9 cellular contexts compared by ENCODE assay signal in the genomic region with DNA sequence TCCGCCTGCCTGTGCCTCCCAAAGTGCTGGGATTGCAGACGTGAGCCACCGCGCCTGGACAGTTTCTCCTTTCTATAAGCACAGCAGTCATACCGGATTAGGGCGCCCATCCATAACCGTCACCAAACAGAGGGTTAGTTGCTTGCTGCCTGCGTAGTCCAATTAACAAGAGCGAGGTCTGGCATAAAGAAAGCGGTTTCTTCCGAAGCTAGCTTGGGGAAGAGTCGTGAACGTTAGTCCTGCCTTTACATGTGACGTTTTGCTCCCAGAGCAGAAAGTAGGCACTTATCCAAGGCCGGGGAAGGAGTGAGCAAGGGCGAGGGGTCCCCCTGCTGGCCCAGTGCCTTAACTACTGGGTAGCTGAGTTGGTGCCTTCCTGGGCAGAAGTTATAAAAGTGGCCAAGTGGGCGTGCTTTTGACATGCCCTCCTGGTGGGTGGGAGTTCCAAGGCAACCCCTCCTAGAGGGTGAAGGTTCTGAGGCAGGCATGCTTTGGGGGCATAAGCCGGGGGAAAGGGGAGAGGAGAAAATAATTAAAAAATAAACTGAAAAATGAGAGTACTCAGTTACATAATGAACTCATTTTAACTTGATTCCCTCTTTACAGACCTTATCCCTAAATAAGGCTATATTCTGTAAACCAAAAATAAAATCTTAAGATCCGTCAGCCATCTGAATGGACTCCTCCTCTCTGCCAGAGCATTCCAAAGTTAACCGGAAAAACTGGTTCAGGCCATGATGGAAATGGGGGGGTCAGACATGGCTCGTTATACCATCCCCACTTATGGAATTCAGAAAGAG.
DNase-seq lines count a peak whose midpoint lies in the region; ATAC-seq, FAIRE-seq and TF ChIP-seq lines count a peak whose summit lies in the region.
"Had no signal": no experiment of that assay in that cellular context is flagged by ENCODE, and none has a peak within 500 bp of the region (broad histone marks: within the 10 kb centered on the region; RNA-seq: fewer than 3 reads in every experiment).

No MANE protein-coding gene starts in this region.

- FAIRE-seq in astrocyte (lab: Jason Lieb, UNC) = peak; percentile 74

- H3K4me1 ChIP-seq in Caco-2 (peaks cover 14% of the 10 kb centered on the region), astrocyte (ENCODE audit: insufficient read depth, low read length) (peaks cover 16% of the 10 kb centered on the region)

- no peaks in the 10 kb centered on the region for H3K9me3 Mint-ChIP-seq in Caco-2 (ENCODE audit: unreplicated experiment)
- no peaks in the 10 kb centered on the region for H3K9me3 Mint-ChIP-seq in T-helper 2 cell treated with Interferon-gamma antibody and Interleukin-4, amounts not matched to agents 5 μg/mL and 100 μg/mL, for 36 hours
- no peaks in the 10 kb centered on the region for H3K9me3 Mint-ChIP-seq in astrocyte (ENCODE audit: unreplicated experiment)

- H3K27ac Mint-ChIP-seq in Caco-2 (ENCODE audit: unreplicated experiment) (no peak overlapping the region), astrocyte (ENCODE audit: unreplicated experiment) (no peak overlapping the region)
- no peak overlapping the region for H3K27ac Mint-ChIP-seq in T-helper 2 cell treated with Interferon-gamma antibody and Interleukin-4, amounts not matched to agents 5 μg/mL and 100 μg/mL, for 36 hours
- H3K27ac Mint-ChIP-seq: activated naive CD8-positive, alpha-beta T cell had no signal

- peak overlapping the region; percentile 54 for H3K9ac ChIP-seq in astrocyte (ENCODE audit: low read length)

- no peaks in the 10 kb centered on the region for H3K36me3 ChIP-seq in Caco-2 (ENCODE audit: control insufficient read depth, insufficient read depth, low read length)
- H3K36me3 ChIP-seq in astrocyte (ENCODE audit: insufficient read depth, low read length) = no peaks in the 10 kb centered on the region

- H3K4me3 ChIP-seq in Caco-2 (ENCODE audit: low read depth, low read length) (no peak overlapping the region), astrocyte (ENCODE audit: insufficient read depth, low read depth, low read length) (peak overlapping the region; percentile 37), retinal pigment epithelial cell (ENCODE audit: low read length) (peak overlapping the region; percentile 49)

- H3K4me2 ChIP-seq in astrocyte (ENCODE audit: low read length) = peak overlapping the region; percentile 78

- DNase-seq in Caco-2 = peak; percentile 74 to 85
- DNase-seq in H4 (ENCODE audit: low spot score) = peak; percentile 84
- DNase-seq in NCI-H128 (lab: John Stamatoyannopoulos, UW; ENCODE audit: unreplicated experiment) = peak; percentile 52
- peak; percentile 49 for DNase-seq in T-helper 2 cell treated with Interferon-gamma antibody and Interleukin-4, amounts not matched to agents 5 μg/mL and 100 μg/mL, for 36 hours (ENCODE audit: low spot score)
- peak; percentile 70 for DNase-seq in astrocyte (ENCODE audit: low read depth)
- peak; percentile 73 for DNase-seq in hepatic stellate cell (ENCODE audit: low spot score)
- peak; percentile 79 for DNase-seq in retinal pigment epithelial cell (ENCODE audit: low read depth)

- no peaks in the 10 kb centered on the region for H3K79me2 ChIP-seq in astrocyte (ENCODE audit: insufficient read depth, low read length)

- no peak for ATAC-seq in HG03378 (IDR thresholded peaks at IDR 0.05; ENCODE audit: unreplicated experiment)

- POLR2A ChIA-PET in Caco-2 (lab: Charles Lee) = interaction anchor here (0.6 to 0.7 kb wide), 2 partner anchors 30 to 250 kb away, joined by 3 read pairs; no protein-coding TSS in a partner anchor

- no peaks in the 10 kb centered on the region for H4K20me1 ChIP-seq in astrocyte (ENCODE audit: insufficient read depth, low read length)

- H3K36me3 Mint-ChIP-seq in Caco-2 (ENCODE audit: insufficient read depth, unreplicated experiment) (no peaks in the 10 kb centered on the region), astrocyte (ENCODE audit: low read depth, unreplicated experiment) (no peaks in the 10 kb centered on the region)
- no peaks in the 10 kb centered on the region for H3K36me3 Mint-ChIP-seq in T-helper 2 cell treated with Interferon-gamma antibody and Interleukin-4, amounts not matched to agents 5 μg/mL and 100 μg/mL, for 36 hours (ENCODE audit: low read depth)

- TF ChIP-seq CTCF in Caco-2 (IDR thresholded peaks at IDR 0.05; ENCODE audit: insufficient read depth in 1 of 2, low read depth in 1 of 2, low read length in 1 of 2, severe bottlenecking in 1 of 2, unreplicated experiment in 1 of 2) = peak; percentile 89 to 94
- TF ChIP-seq CTCF in astrocyte (IDR thresholded peaks at IDR 0.05; ENCODE audit: insufficient read depth, low read depth, low read length) = peak; percentile 90
- peak; percentile 98 for TF ChIP-seq CTCF in retinal pigment epithelial cell (conservative IDR thresholded peaks at IDR 0.05; ENCODE audit: low read depth, low read length)

- H3K4me1 Mint-ChIP-seq in Caco-2 (ENCODE audit: low read depth, unreplicated experiment) (peaks cover 11% of the 10 kb centered on the region), astrocyte (ENCODE audit: low read depth, unreplicated experiment) (peaks cover 16% of the 10 kb centered on the region)
- H3K4me1 Mint-ChIP-seq in T-helper 2 cell treated with Interferon-gamma antibody and Interleukin-4, amounts not matched to agents 5 μg/mL and 100 μg/mL, for 36 hours (ENCODE audit: low read depth) = peaks cover 8% of the 10 kb centered on the region

- intact Hi-C loops in Caco-2 (cut with micrococcal nuclease; ENCODE audit: unreplicated experiment) = loop anchor here (1.0 to 5.0 kb wide), 5 partner anchors 13 to 724 kb away; no protein-coding TSS in a partner anchor

- no peaks in the 10 kb centered on the region for H3K27me3 ChIP-seq in Caco-2 (replicated peaks; ENCODE audit: control insufficient read depth, insufficient read depth, low read length)
- no peaks in the 10 kb centered on the region for H3K27me3 ChIP-seq in astrocyte (ENCODE audit: insufficient read depth, low read length)

- CTCF ChIA-PET in Caco-2 (lab: Charles Lee) = interaction anchor here (0.6 to 1.2 kb wide), 4 partner anchors 13 to 506 kb away, joined by 3 to 11 read pairs (median 4); a partner anchor contains a TSS

- H3K27me3 Mint-ChIP-seq in Caco-2 (ENCODE audit: insufficient read depth, unreplicated experiment) = no peaks in the 10 kb centered on the region
- H3K27me3 Mint-ChIP-seq in T-helper 2 cell treated with Interferon-gamma antibody and Interleukin-4, amounts not matched to agents 5 μg/mL and 100 μg/mL, for 36 hours (ENCODE audit: low read depth) = no peaks in the 10 kb centered on the region
- H3K27me3 Mint-ChIP-seq in astrocyte (ENCODE audit: low read depth, unreplicated experiment) = no peaks in the 10 kb centered on the region
- H3K27me3 Mint-ChIP-seq: activated naive CD8-positive, alpha-beta T cell had no signal

- BruUV-seq in Caco-2 (replicated peaks; lab: Mats Ljungman, UMichigan) = no TSS peak

- peak overlapping the region; percentile 65 for H2AFZ ChIP-seq in astrocyte (ENCODE audit: low read depth, low read length)

- no peak overlapping the region for H3K27ac ChIP-seq in astrocyte (ENCODE audit: low read depth, low read length)

- H3K9me3 ChIP-seq in Caco-2 (no peaks in the 10 kb centered on the region), astrocyte (ENCODE audit: insufficient read depth, low read depth, low read length) (no peaks in the 10 kb centered on the region)

- H3K4me3 Mint-ChIP-seq in Caco-2 (ENCODE audit: unreplicated experiment) (peak overlapping the region; percentile 52), astrocyte (ENCODE audit: unreplicated experiment) (no peak overlapping the region)
- no peak overlapping the region for H3K4me3 Mint-ChIP-seq in T-helper 2 cell treated with Interferon-gamma antibody and Interleukin-4, amounts not matched to agents 5 μg/mL and 100 μg/mL, for 36 hours
- H3K4me3 Mint-ChIP-seq: activated naive CD8-positive, alpha-beta T cell had no signal
